Comparison of ENCODE assay signal across 8 cellular contexts in genomic region chr12:57063991-57064725, GRCh38. TPM values are rescaled to one million over a fixed set of nuclear protein-coding genes. Genes with fewer than 3 reads are reported as not detected.
DNase-seq lines count a peak whose midpoint lies in the region; ATAC-seq lines count a peak whose summit lies in the region.

No MANE protein-coding gene starts in this region.

- intact Hi-C loops in Right ventricle myocardium superior (cut with DNase I): loop anchor here (10.0 kb wide), 1 partner anchor 309 kb away; the partner anchor contains the start of gene PRIM1

- no peaks in the 10 kb centered on the region for H3K9me3 ChIP-seq in muscle layer of duodenum (ENCODE audit: control insufficient read depth in 1 of 2, low read length in 2 of 2)

- H3K4me3 ChIP-seq in muscle layer of duodenum (ENCODE audit: low read depth in 1 of 2, low read length in 2 of 2): no peak overlapping the region

- H3K4me1 Mint-ChIP-seq in T-helper 1 cell treated with Interleukin-12 subunit alpha and Interleukin-12 subunit beta and Interleukin-4 antibody, amounts not matched to agents 30 μg/mL and 1 μg/mL, for 36 hours (ENCODE audit: low read depth): peaks cover 27% of the 10 kb centered on the region

- peaks cover 6 to 18% of the 10 kb centered on the region in 2 donors for H3K36me3 ChIP-seq in muscle layer of duodenum (ENCODE audit: control insufficient read depth in 1 of 2, insufficient read depth in 2 of 2, low read length in 2 of 2)

- peaks cover 12% of the 10 kb centered on the region for H3K9me3 Mint-ChIP-seq in T-helper 1 cell treated with Interleukin-12 subunit alpha and Interleukin-12 subunit beta and Interleukin-4 antibody, amounts not matched to agents 30 μg/mL and 1 μg/mL, for 36 hours

- ATAC-seq in GM18508 (IDR thresholded peaks at IDR 0.05; ENCODE audit: insufficient read depth, unreplicated experiment) (peak; percentile 71), HG02870 (IDR thresholded peaks at IDR 0.05; ENCODE audit: unreplicated experiment) (peak; percentile 70), Right ventricle myocardium superior (ENCODE audit: poor library complexity) (no peak)

- no peaks in the 10 kb centered on the region for H3K27me3 Mint-ChIP-seq in T-helper 1 cell treated with Interleukin-12 subunit alpha and Interleukin-12 subunit beta and Interleukin-4 antibody, amounts not matched to agents 30 μg/mL and 1 μg/mL, for 36 hours (ENCODE audit: low read depth)

- peaks cover 0 to 1% of the 10 kb centered on the region in 2 donors for H3K4me1 ChIP-seq in muscle layer of duodenum (ENCODE audit: control insufficient read depth in 1 of 2, insufficient read depth in 2 of 2, low read length in 2 of 2)

- peak overlapping the region; percentile 33 for H3K27ac ChIP-seq in muscle layer of duodenum (ENCODE audit: low read length)

- DNase-seq in DMS 273 treated with DMSO at 0.1 percent for 48 hours (lab: John Stamatoyannopoulos, UW): no peak
- DNase-seq in hepatic stellate cell (ENCODE audit: low spot score): no peak
- DNase-seq in Right ventricle myocardium superior: no peak
- no peak for DNase-seq in DMS153 (lab: John Stamatoyannopoulos, UW)

- peak overlapping the region; percentile 98 for H3K27ac Mint-ChIP-seq in T-helper 1 cell treated with Interleukin-12 subunit alpha and Interleukin-12 subunit beta and Interleukin-4 antibody, amounts not matched to agents 30 μg/mL and 1 μg/mL, for 36 hours

- H3K36me3 Mint-ChIP-seq in T-helper 1 cell treated with Interleukin-12 subunit alpha and Interleukin-12 subunit beta and Interleukin-4 antibody, amounts not matched to agents 30 μg/mL and 1 μg/mL, for 36 hours (ENCODE audit: low read depth): peaks cover 37% of the 10 kb centered on the region

- peak overlapping the region; percentile 83 for H3K4me3 Mint-ChIP-seq in T-helper 1 cell treated with Interleukin-12 subunit alpha and Interleukin-12 subunit beta and Interleukin-4 antibody, amounts not matched to agents 30 μg/mL and 1 μg/mL, for 36 hours

- no peaks in the 10 kb centered on the region for H3K27me3 ChIP-seq in muscle layer of duodenum (ENCODE audit: low read depth, low read length)

RNA-seq across cellular contexts. Expression of gene MYO1A, which starts 14.2 kb away (rescaled TPM):
- total RNA-seq in Right ventricle myocardium superior: 0.08 TPM

RNA-seq across cellular contexts. Expression of gene NEMP1, which starts 14.4 kb away (rescaled TPM):
- 3.0 TPM for total RNA-seq in Right ventricle myocardium superior

RNA-seq across cellular contexts. Expression of gene NAB2, which starts 24.8 kb away (rescaled TPM):
- total RNA-seq in Right ventricle myocardium superior: 10.3 TPM

RNA-seq across cellular contexts. Expression of gene STAT6, which starts 47.0 kb away (rescaled TPM):
- 49.5 TPM for total RNA-seq in Right ventricle myocardium superior

RNA-seq across cellular contexts. Expression of gene TAC3, which starts 47.8 kb away (rescaled TPM):
- total RNA-seq in Right ventricle myocardium superior: not detected
